Comparison of ENCODE assay signal across 1 cellular context in genomic region chr4:82898322-82899243, GRCh38.
TF ChIP-seq lines count a peak whose summit lies in the region.

No MANE protein-coding gene starts in this region.

TF ChIP-seq in SK-N-SH treated with all-trans-retinoic acid at 6 μM for 48 hours, 23 proteins besides CTCF, POLR2A, EP300 and RAD21 (continued from another document):
- TF ChIP-seq, protein P1, sequence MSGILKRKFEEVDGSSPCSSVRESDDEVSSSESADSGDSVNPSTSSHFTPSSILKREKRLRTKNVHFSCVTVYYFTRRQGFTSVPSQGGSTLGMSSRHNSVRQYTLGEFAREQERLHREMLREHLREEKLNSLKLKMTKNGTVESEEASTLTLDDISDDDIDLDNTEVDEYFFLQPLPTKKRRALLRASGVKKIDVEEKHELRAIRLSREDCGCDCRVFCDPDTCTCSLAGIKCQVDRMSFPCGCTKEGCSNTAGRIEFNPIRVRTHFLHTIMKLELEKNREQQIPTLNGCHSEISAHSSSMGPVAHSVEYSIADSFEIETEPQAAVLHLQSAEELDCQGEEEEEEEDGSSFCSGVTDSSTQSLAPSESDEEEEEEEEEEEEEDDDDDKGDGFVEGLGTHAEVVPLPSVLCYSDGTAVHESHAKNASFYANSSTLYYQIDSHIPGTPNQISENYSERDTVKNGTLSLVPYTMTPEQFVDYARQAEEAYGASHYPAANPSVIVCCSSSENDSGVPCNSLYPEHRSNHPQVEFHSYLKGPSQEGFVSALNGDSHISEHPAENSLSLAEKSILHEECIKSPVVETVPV (CRISPR knock-in tag; IDR thresholded peaks at IDR 0.05): no peak
- TF ChIP-seq ISL1 (CRISPR knock-in tag; IDR thresholded peaks at IDR 0.05) (no peak), BACH2 (CRISPR knock-in tag; IDR thresholded peaks at IDR 0.05; ENCODE audit: borderline replicate concordance) (no peak), ESRRG (CRISPR knock-in tag; IDR thresholded peaks at IDR 0.05) (no peak), ARNTL (CRISPR knock-in tag; IDR thresholded peaks at IDR 0.05; ENCODE audit: borderline replicate concordance, low read depth) (no peak), TCF4 (CRISPR knock-in tag; IDR thresholded peaks at IDR 0.05; ENCODE audit: borderline replicate concordance) (no peak), ZFP30 (CRISPR knock-in tag; IDR thresholded peaks at IDR 0.05) (no peak), ZFP3 (CRISPR knock-in tag; IDR thresholded peaks at IDR 0.05) (no peak), CSDC2 (CRISPR knock-in tag; IDR thresholded peaks at IDR 0.05) (no peak), PPARA (CRISPR knock-in tag; IDR thresholded peaks at IDR 0.05; ENCODE audit: borderline replicate concordance) (no peak), SNAI2 (CRISPR knock-in tag; IDR thresholded peaks at IDR 0.05) (no peak)
- TF ChIP-seq, protein P2, sequence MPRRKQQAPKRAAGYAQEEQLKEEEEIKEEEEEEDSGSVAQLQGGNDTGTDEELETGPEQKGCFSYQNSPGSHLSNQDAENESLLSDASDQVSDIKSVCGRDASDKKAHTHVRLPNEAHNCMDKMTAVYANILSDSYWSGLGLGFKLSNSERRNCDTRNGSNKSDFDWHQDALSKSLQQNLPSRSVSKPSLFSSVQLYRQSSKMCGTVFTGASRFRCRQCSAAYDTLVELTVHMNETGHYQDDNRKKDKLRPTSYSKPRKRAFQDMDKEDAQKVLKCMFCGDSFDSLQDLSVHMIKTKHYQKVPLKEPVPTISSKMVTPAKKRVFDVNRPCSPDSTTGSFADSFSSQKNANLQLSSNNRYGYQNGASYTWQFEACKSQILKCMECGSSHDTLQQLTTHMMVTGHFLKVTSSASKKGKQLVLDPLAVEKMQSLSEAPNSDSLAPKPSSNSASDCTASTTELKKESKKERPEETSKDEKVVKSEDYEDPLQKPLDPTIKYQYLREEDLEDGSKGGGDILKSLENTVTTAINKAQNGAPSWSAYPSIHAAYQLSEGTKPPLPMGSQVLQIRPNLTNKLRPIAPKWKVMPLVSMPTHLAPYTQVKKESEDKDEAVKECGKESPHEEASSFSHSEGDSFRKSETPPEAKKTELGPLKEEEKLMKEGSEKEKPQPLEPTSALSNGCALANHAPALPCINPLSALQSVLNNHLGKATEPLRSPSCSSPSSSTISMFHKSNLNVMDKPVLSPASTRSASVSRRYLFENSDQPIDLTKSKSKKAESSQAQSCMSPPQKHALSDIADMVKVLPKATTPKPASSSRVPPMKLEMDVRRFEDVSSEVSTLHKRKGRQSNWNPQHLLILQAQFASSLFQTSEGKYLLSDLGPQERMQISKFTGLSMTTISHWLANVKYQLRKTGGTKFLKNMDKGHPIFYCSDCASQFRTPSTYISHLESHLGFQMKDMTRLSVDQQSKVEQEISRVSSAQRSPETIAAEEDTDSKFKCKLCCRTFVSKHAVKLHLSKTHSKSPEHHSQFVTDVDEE (CRISPR knock-in tag; IDR thresholded peaks at IDR 0.05): no peak
